In genomic region chr17:80981929-80982425, GRCh38 we compare ENCODE assay signal across 6 cellular contexts.
"Had no signal": no experiment of that assay in that cellular context is flagged by ENCODE, and none has a peak within 500 bp of the region (broad histone marks: within the 10 kb centered on the region; RNA-seq: fewer than 3 reads in every experiment).

No MANE protein-coding gene starts in this region.

- H3K9me3 ChIP-seq: colonic mucosa, heart right ventricle, tibial artery had no signal

- DNase-seq: activated CD4-positive, alpha-beta T cell treated with anti-CD3 and anti-CD28 coated beads for 1 hour; activated CD4-positive, alpha-beta T cell treated with anti-CD3 and anti-CD28 coated beads, Interleukin-2, amount 50 U/mL, for 48 hours; colonic mucosa; small intestine; tibial artery had no signal

- H3K4me3 ChIP-seq: colonic mucosa had no signal

- H3K27ac ChIP-seq: colonic mucosa, heart right ventricle, tibial artery had no signal

- H3K36me3 ChIP-seq: colonic mucosa, heart right ventricle, tibial artery had no signal

- H3K4me1 ChIP-seq: colonic mucosa had no signal
